ENCODE assay signal across 17 cellular contexts in the genomic region with DNA sequence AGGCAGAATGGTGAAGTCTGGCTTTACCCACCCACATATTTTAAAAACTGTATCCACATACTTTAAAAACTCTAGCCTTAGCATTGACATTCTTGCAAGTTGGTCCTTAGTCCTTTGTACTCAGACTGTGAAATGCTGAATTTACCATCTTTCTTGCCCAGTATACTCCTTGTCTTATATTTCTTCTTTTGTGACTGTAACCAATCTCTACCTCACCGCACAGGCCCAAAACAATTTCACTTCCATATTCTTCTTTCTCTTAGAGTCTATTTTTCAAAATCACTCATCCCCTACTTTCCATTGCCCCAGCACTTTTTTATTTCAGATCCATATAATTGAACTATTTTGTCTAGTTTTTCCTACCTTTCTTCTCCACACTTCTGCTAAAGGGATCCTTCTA.
DNase-seq lines count a peak whose midpoint lies in the region; ATAC-seq lines count a peak whose summit lies in the region.
"Had no signal": no experiment of that assay in that cellular context is flagged by ENCODE, and none has a peak within 500 bp of the region (broad histone marks: within the 10 kb centered on the region; RNA-seq: fewer than 3 reads in every experiment).

No MANE protein-coding gene starts in this region.

- DNase-seq in activated T-helper 2 cell treated with anti-CD3 and anti-CD28 coated beads, Interferon-gamma antibody, Interleukin-2, Interleukin-4, amounts not matched to agents 10 μg/mL and 5 μg/mL and 100 μg/mL, durations not matched to agents 14 hours and 24 hours and 36 hours (ENCODE audit: low spot score): no peak
- no peak for DNase-seq in ecto neural progenitor cell (ENCODE audit: low spot score)
- DNase-seq in NK-92 treated with Interleukin-12 subunit alpha and Interleukin-12 subunit beta, amount 100 ng/mL, for 24 hours (lab: John Stamatoyannopoulos, UW): no peak
- DNase-seq: CD8-positive, alpha-beta memory T cell; NCI-H146; NCI-H226; spleen; stimulated activated naive CD4-positive, alpha-beta T cell treated with Interleukin-2 at 50 U/mL for 16 hours; upper lobe of left lung had no signal

- ATAC-seq in GM18498 (IDR thresholded peaks at IDR 0.05; ENCODE audit: unreplicated experiment): peak; percentile 78
- ATAC-seq in GM19468 (IDR thresholded peaks at IDR 0.05; ENCODE audit: extremely low read depth, unreplicated experiment): peak; percentile 42
- peak; percentile 47 for ATAC-seq in HG02798 (IDR thresholded peaks at IDR 0.05; ENCODE audit: poor library complexity, unreplicated experiment)
- peak; percentile 34 for ATAC-seq in HG03460 (IDR thresholded peaks at IDR 0.05; ENCODE audit: unreplicated experiment)
- no peak for ATAC-seq in activated CD4-positive, CD25-positive, alpha-beta regulatory T cell treated with anti-CD3 and anti-CD28 coated beads, Interleukin-2, amount 50 U/mL, for 24 hours
- ATAC-seq: activated naive CD4-positive, alpha-beta T cell treated with anti-CD3 and anti-CD28 coated beads, Interleukin-2, amount 50 U/mL, for 72 hours had no signal

- no peaks in the 10 kb centered on the region for H3K4me1 Mint-ChIP-seq in activated T-helper 2 cell treated with anti-CD3 and anti-CD28 coated beads, Interferon-gamma antibody, Interleukin-2, Interleukin-4, amounts not matched to agents 10 μg/mL and 5 μg/mL and 100 μg/mL, durations not matched to agents 14 hours and 24 hours and 36 hours (ENCODE audit: low read depth)
- H3K4me1 Mint-ChIP-seq: CD8-positive, alpha-beta memory T cell; neural crest cell had no signal

- H3K27me3 Mint-ChIP-seq in activated T-helper 2 cell treated with anti-CD3 and anti-CD28 coated beads, Interferon-gamma antibody, Interleukin-2, Interleukin-4, amounts not matched to agents 10 μg/mL and 5 μg/mL and 100 μg/mL, durations not matched to agents 14 hours and 24 hours and 36 hours (ENCODE audit: low read depth): no peaks in the 10 kb centered on the region
- H3K27me3 Mint-ChIP-seq: CD8-positive, alpha-beta memory T cell had no signal

- H3K36me3 Mint-ChIP-seq in activated T-helper 2 cell treated with anti-CD3 and anti-CD28 coated beads, Interferon-gamma antibody, Interleukin-2, Interleukin-4, amounts not matched to agents 10 μg/mL and 5 μg/mL and 100 μg/mL, durations not matched to agents 14 hours and 24 hours and 36 hours (ENCODE audit: low read depth): no peaks in the 10 kb centered on the region
- H3K36me3 Mint-ChIP-seq: activated naive CD4-positive, alpha-beta T cell treated with anti-CD3 and anti-CD28 coated beads, Interleukin-2, amount 50 U/mL, for 72 hours had no signal

- H3K9me3 Mint-ChIP-seq in activated T-helper 2 cell treated with anti-CD3 and anti-CD28 coated beads, Interferon-gamma antibody, Interleukin-2, Interleukin-4, amounts not matched to agents 10 μg/mL and 5 μg/mL and 100 μg/mL, durations not matched to agents 14 hours and 24 hours and 36 hours: no peaks in the 10 kb centered on the region
- H3K9me3 Mint-ChIP-seq: CD8-positive, alpha-beta memory T cell; T-helper 2 cell treated with Interferon-gamma antibody and Interleukin-4, amounts not matched to agents 5 μg/mL and 100 μg/mL, for 36 hours had no signal

- H3K4me3 Mint-ChIP-seq in activated T-helper 2 cell treated with anti-CD3 and anti-CD28 coated beads, Interferon-gamma antibody, Interleukin-2, Interleukin-4, amounts not matched to agents 10 μg/mL and 5 μg/mL and 100 μg/mL, durations not matched to agents 14 hours and 24 hours and 36 hours (ENCODE audit: low read depth): no peak overlapping the region
- H3K4me3 Mint-ChIP-seq: CD8-positive, alpha-beta memory T cell; neural crest cell; T-helper 2 cell treated with Interferon-gamma antibody and Interleukin-4, amounts not matched to agents 5 μg/mL and 100 μg/mL, for 36 hours had no signal

- intact Hi-C loops in activated T-helper 2 cell treated with anti-CD3 and anti-CD28 coated beads, Interferon-gamma antibody, Interleukin-2, Interleukin-4, amounts not matched to agents 10 μg/mL and 5 μg/mL and 100 μg/mL, durations not matched to agents 14 hours and 24 hours and 36 hours (cut with micrococcal nuclease): no loop called here

- no peak overlapping the region for H3K27ac Mint-ChIP-seq in activated T-helper 2 cell treated with anti-CD3 and anti-CD28 coated beads, Interferon-gamma antibody, Interleukin-2, Interleukin-4, amounts not matched to agents 10 μg/mL and 5 μg/mL and 100 μg/mL, durations not matched to agents 14 hours and 24 hours and 36 hours
- H3K27ac Mint-ChIP-seq: activated naive CD4-positive, alpha-beta T cell treated with anti-CD3 and anti-CD28 coated beads, Interleukin-2, amount 50 U/mL, for 72 hours; CD8-positive, alpha-beta memory T cell; T-helper 2 cell treated with Interferon-gamma antibody and Interleukin-4, amounts not matched to agents 5 μg/mL and 100 μg/mL, for 36 hours had no signal

Comparison
In these comparisons a context has a peak if more than half of its experiments do, and no peak if none do; other contexts are left out.
1. ATAC-seq: peak in GM18498 (single experiment), GM19468 (single experiment), HG02798 (single experiment) and HG03460 (single experiment); none in activated CD4-positive, CD25-positive, alpha-beta regulatory T cell treated with anti-CD3 and anti-CD28 coated beads, Interleukin-2, amount 50 U/mL, for 24 hours (0 of 2).